ENCODE assay signal across 8 cellular contexts in the genomic region with DNA sequence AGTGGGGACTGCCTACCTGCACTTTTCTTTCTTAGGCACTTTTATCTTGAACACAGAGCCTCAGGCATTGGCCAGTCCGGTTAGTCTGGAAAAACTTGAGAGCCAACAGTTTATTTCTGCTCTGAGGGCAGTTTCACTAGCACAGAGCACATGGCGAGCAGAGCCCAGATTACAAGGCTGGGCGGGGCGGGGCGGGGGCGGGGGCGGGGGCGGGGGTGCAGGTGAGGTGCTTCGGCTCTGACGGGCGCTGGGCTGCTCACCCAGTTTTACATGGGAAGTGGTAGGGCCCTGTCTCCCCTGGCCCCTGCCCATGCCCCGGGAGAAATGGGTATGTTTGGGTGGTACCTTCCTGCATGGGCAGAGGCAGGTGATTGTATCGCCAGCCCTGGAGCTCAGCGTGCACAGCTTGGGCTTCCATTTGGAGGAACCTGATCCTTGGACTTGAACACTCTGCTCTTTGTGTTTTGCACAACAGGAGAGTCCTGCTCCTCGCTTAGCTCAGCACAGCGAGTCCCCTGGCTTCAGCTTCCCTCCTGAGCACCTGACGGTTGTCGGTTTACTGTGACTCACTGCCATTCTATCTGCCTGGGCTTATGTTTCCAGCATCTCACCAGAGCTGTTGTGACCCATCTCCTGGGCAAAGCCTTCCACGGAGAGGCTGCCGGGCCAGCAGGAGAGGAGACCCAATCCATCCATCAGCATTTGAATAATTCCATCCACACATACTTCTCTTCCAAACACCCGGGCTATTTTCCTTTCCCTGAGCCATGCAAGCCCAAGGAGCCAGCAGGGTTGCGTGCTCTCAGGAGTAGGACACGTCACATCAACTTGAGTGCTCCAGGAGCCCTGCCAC.
DNase-seq lines count a peak whose midpoint lies in the region; ATAC-seq, FAIRE-seq and TF ChIP-seq lines count a peak whose summit lies in the region.

No MANE protein-coding gene starts in this region.

- H3K9me3 Mint-ChIP-seq in IgD-negative memory B cell, result no peaks in the 10 kb centered on the region

- H3K79me2 ChIP-seq in ACC112 (ENCODE audit: control insufficient read depth, insufficient read depth, low read length, unreplicated experiment), result no peaks in the 10 kb centered on the region

- H3K36me3 ChIP-seq in ACC112 (ENCODE audit: insufficient read depth, low read length) (no peaks in the 10 kb centered on the region), bronchial epithelial cell (ENCODE audit: control insufficient read depth, insufficient read depth, low read length) (no peaks in the 10 kb centered on the region), mesenchymal stem cell (ENCODE audit: control insufficient read depth in 1 of 2, insufficient read depth in 2 of 2, low read depth in 1 of 2, low read length in 2 of 2) (no peaks in the 10 kb centered on the region)

- H3K9me3 ChIP-seq in mesenchymal stem cell (ENCODE audit: control insufficient read depth, low read length), result no peaks in the 10 kb centered on the region

- peaks cover 7% of the 10 kb centered on the region for H3K36me3 Mint-ChIP-seq in IgD-negative memory B cell

- H3K4me1 Mint-ChIP-seq in IgD-negative memory B cell, result peaks cover 40 to 66% (median 50%) of the 10 kb centered on the region in 3 donors

- H3K23ac ChIP-seq in mesenchymal stem cell (ENCODE audit: low read length in 2 of 2), result peak overlapping the region in 1 of 2 experiments; percentile 74

- peak overlapping the region; percentile 98 to 100 for H2BK12ac ChIP-seq in mesenchymal stem cell (ENCODE audit: low read length in 2 of 2)

- H3K4ac ChIP-seq in mesenchymal stem cell (ENCODE audit: low read depth in 1 of 2, low read length in 2 of 2), result peak overlapping the region; percentile 81 to 88

- H3K9ac ChIP-seq in mesenchymal stem cell (ENCODE audit: low read length), result peak overlapping the region; percentile 92

- peaks cover 47% of the 10 kb centered on the region for H3K4me1 ChIP-seq in ACC112 (ENCODE audit: control insufficient read depth, insufficient read depth, low read length, unreplicated experiment)
- H3K4me1 ChIP-seq in mesenchymal stem cell (ENCODE audit: control insufficient read depth, insufficient read depth, low read depth, low read length), result peaks cover 31% of the 10 kb centered on the region

- no peaks in the 10 kb centered on the region for H3K79me1 ChIP-seq in mesenchymal stem cell (replicated peaks; ENCODE audit: low read length, poor library complexity, severe bottlenecking)

- no peak for FAIRE-seq in bronchial epithelial cell (lab: Jason Lieb, UNC)

- DNase-seq in bronchial epithelial cell (ENCODE audit: low read depth) (peak; percentile 92), mesenchymal stem cell (peak; percentile 94), HuH-7.5 (ENCODE audit: low spot score) (no peak)
- DNase-seq in stimulated activated CD8-positive, alpha-beta memory T cell treated with anti-CD3 and anti-CD28 coated beads, Interleukin-7, amount 100 ng/mL, for 24 hours (ENCODE audit: low read depth), result peak; percentile 33

- WGBS in mesenchymal stem cell, result 15% methylated on average over 17 of the region's 23 CpGs

- H2BK15ac ChIP-seq in mesenchymal stem cell (ENCODE audit: low read depth, poor library complexity, severe bottlenecking), result peak overlapping the region; percentile 92

- TF ChIP-seq CTCF in VCaP (conservative IDR thresholded peaks at IDR 0.05) (no peak), bronchial epithelial cell (IDR thresholded peaks at IDR 0.05; ENCODE audit: insufficient read depth, low read length, severe bottlenecking) (no peak)

- no peak overlapping the region for H2AFZ ChIP-seq in ACC112 (ENCODE audit: low read length, unreplicated experiment)
- no peak overlapping the region for H2AFZ ChIP-seq in mesenchymal stem cell (ENCODE audit: low read depth, low read length)

- peak overlapping the region; percentile 94 for H2BK120ac ChIP-seq in mesenchymal stem cell (ENCODE audit: low read depth, low read length)

- peak overlapping the region; percentile 79 to 97 (median 92) for H3K4me3 Mint-ChIP-seq in IgD-negative memory B cell

- H4K91ac ChIP-seq in mesenchymal stem cell (ENCODE audit: low read length), result peak overlapping the region; percentile 97

- peak overlapping the region in 1 of 2 experiments; percentile 97 for H3K14ac ChIP-seq in mesenchymal stem cell (ENCODE audit: low read length in 2 of 2)

- H3K27ac Mint-ChIP-seq in IgD-negative memory B cell, result peak overlapping the region; percentile 93 to 99 (median 98)

- peak; percentile 34 for ATAC-seq in GM18907 (IDR thresholded peaks at IDR 0.05; ENCODE audit: unreplicated experiment)

- H2AK5ac ChIP-seq in mesenchymal stem cell (ENCODE audit: low read length, severe bottlenecking), result peak overlapping the region; percentile 55

- H3K27me3 ChIP-seq in ACC112 (ENCODE audit: insufficient read depth, low read length), result no peaks in the 10 kb centered on the region
- no peaks in the 10 kb centered on the region for H3K27me3 ChIP-seq in bronchial epithelial cell (ENCODE audit: control insufficient read depth, insufficient read depth, low read length)
- H3K27me3 ChIP-seq in mesenchymal stem cell (ENCODE audit: control insufficient read depth in 1 of 2, insufficient read depth in 1 of 2, low read length in 2 of 2), result no peaks in the 10 kb centered on the region

- H3K4me2 ChIP-seq in mesenchymal stem cell (ENCODE audit: low read length, poor library complexity, severe bottlenecking), result no peak overlapping the region

- H3K27ac ChIP-seq in ACC112 (ENCODE audit: low read depth, low read length) (peak overlapping the region; percentile 96), VCaP (peak overlapping the region; percentile 91), mesenchymal stem cell (ENCODE audit: low read length, poor library complexity, severe bottlenecking) (peak overlapping the region; percentile 77)

- peak overlapping the region; percentile 88 to 94 for H3K18ac ChIP-seq in mesenchymal stem cell (ENCODE audit: low read depth in 1 of 2, low read length in 2 of 2)

- H3K4me3 ChIP-seq in ACC112 (ENCODE audit: low read depth, low read length) (peak overlapping the region; percentile 57), bronchial epithelial cell (ENCODE audit: low read depth, low read length) (peak overlapping the region; percentile 20), mesenchymal stem cell (ENCODE audit: insufficient read depth in 1 of 2, low read depth in 1 of 2, low read length in 2 of 2) (peak overlapping the region in 1 of 2 experiments; percentile 63)

- no peaks in the 10 kb centered on the region for H3K27me3 Mint-ChIP-seq in IgD-negative memory B cell

- peak overlapping the region; percentile 45 for H2BK5ac ChIP-seq in mesenchymal stem cell (ENCODE audit: low read depth, low read length, poor library complexity, severe bottlenecking)

- H4K8ac ChIP-seq in mesenchymal stem cell (ENCODE audit: low read length), result peak overlapping the region; percentile 83
